Comparison of ENCODE assay signal across 28 cellular contexts in genomic region chr7:94250124-94250523, GRCh38.
DNase-seq lines count a peak whose midpoint lies in the region; ATAC-seq and TF ChIP-seq lines count a peak whose summit lies in the region.
"Had no signal": no experiment of that assay in that cellular context is flagged by ENCODE, and none has a peak within 500 bp of the region (broad histone marks: within the 10 kb centered on the region; RNA-seq: fewer than 3 reads in every experiment).

No MANE protein-coding gene starts in this region.

- no peaks in the 10 kb centered on the region for H3K9me3 ChIP-seq in SK-N-SH
- H3K9me3 ChIP-seq: Peyer's patch, suprapubic skin, upper lobe of left lung had no signal

- H3K4me3 ChIP-seq in SK-N-SH (ENCODE audit: low read depth in 2 of 2, low read length in 1 of 2): no peak overlapping the region
- H3K4me3 ChIP-seq: GM12878, Peyer's patch, smooth muscle cell, suprapubic skin, upper lobe of left lung had no signal

- CTCF ChIA-PET in SK-N-SH (lab: Yijun Ruan, JAX): interaction anchor here (1.0 to 1.3 kb wide), 2 partner anchors 9 to 628 kb away, joined by 3 read pairs; no protein-coding TSS in a partner anchor

- POLR2A ChIA-PET in SK-N-SH (lab: Yijun Ruan, JAX): no interaction called here

- TF ChIP-seq EP300 in SK-N-SH (IDR thresholded peaks at IDR 0.05; ENCODE audit: borderline replicate concordance in 1 of 2, low read depth in 1 of 2, low read length in 1 of 2): peak in 1 of 2 experiments; percentile 37; a peak in 1 of 4 replicates

- H3K79me2 ChIP-seq in SK-N-SH (ENCODE audit: insufficient read depth): no peaks in the 10 kb centered on the region

- peaks cover 0 to 22% of the 10 kb centered on the region in 2 experiments; a peak in 2 of 4 replicates for H3K4me1 ChIP-seq in SK-N-SH (ENCODE audit: control insufficient read depth in 1 of 2, insufficient read depth in 2 of 2, low read depth in 1 of 2, low read length in 1 of 2)
- H3K4me1 ChIP-seq: Peyer's patch, upper lobe of left lung had no signal

- H3K4me2 ChIP-seq in SK-N-SH: no peak overlapping the region
- H3K4me2 ChIP-seq: smooth muscle cell had no signal

- DNase-seq in NCI-H446 treated with DMSO at 0.1 percent for 48 hours (lab: John Stamatoyannopoulos, UW) (peak; percentile 43), NCI-H446 (lab: John Stamatoyannopoulos, UW) (no peak), NCI-H2227 (lab: John Stamatoyannopoulos, UW; ENCODE audit: unreplicated experiment) (peak; percentile 20), SK-N-SH (no peak), NCI-H345 treated with DMSO at 0.1 percent for 48 hours (lab: John Stamatoyannopoulos, UW; ENCODE audit: unreplicated experiment) (no peak), COLO668 (lab: John Stamatoyannopoulos, UW; ENCODE audit: unreplicated experiment) (no peak), NCI-H2029 treated with DMSO at 0.1 percent for 48 hours (lab: John Stamatoyannopoulos, UW) (no peak)
- DNase-seq: activated CD4-positive, alpha-beta T cell treated with anti-CD3 and anti-CD28 coated beads for 36 hours; activated CD8-positive, alpha-beta T cell treated with anti-CD3 and anti-CD28 coated beads for 36 hours; activated naive CD4-positive, alpha-beta T cell treated with anti-CD3 and anti-CD28 coated beads for 36 hours; central memory CD4-positive, alpha-beta T cell; effector memory CD8-positive, alpha-beta T cell; H7; immature natural killer cell; KBM-7; left colon; MM.1S; NCI-H345; Peyer's patch; right cardiac atrium; SHP77 treated with DMSO at 0.1 percent for 48 hours; stimulated activated naive CD4-positive, alpha-beta T cell treated with Interleukin-2 at 50 U/mL for 16 hours; upper lobe of left lung had no signal

- TF ChIP-seq CTCF in SK-N-SH (IDR thresholded peaks at IDR 0.05): no peak

- WGBS in SK-N-SH (ENCODE audit: low lambda C conversion rate): 61% methylated on average over 2 of the region's 2 CpGs

- H4K20me1 ChIP-seq in SK-N-SH (ENCODE audit: insufficient read depth): no peaks in the 10 kb centered on the region

- H3K27me3 ChIP-seq in SK-N-SH (ENCODE audit: insufficient read depth): no peaks in the 10 kb centered on the region
- H3K27me3 ChIP-seq: Peyer's patch, suprapubic skin, upper lobe of left lung had no signal

- H3K36me3 ChIP-seq in SK-N-SH (replicated peaks in 1 of 2; ENCODE audit: control insufficient read depth in 1 of 2, insufficient read depth in 2 of 2, low read length in 1 of 2): peaks cover 0 to 2% of the 10 kb centered on the region in 2 experiments
- H3K36me3 ChIP-seq: Peyer's patch, suprapubic skin, upper lobe of left lung had no signal

- H3K27ac ChIP-seq in SK-N-SH (ENCODE audit: low read depth in 2 of 2, low read length in 1 of 2): 0 out of 4 replicates have a peak overlapping the region, but pooled peaks of 1 of the 2 experiments have one; percentile 3
- H3K27ac ChIP-seq: HL-60, Peyer's patch, suprapubic skin, upper lobe of left lung had no signal

- peaks cover 3% of the 10 kb centered on the region for H3F3A ChIP-seq in SK-N-SH (replicated peaks; ENCODE audit: insufficient read depth)

- no peak for TF ChIP-seq RAD21 in SK-N-SH (IDR thresholded peaks at IDR 0.05; ENCODE audit: low read length)

- no peak overlapping the region for H2AFZ ChIP-seq in SK-N-SH (ENCODE audit: low read depth)

- no peaks in the 10 kb centered on the region for H3K9me2 ChIP-seq in SK-N-SH

- no peak for ATAC-seq in HG02798 (IDR thresholded peaks at IDR 0.05; ENCODE audit: poor library complexity, unreplicated experiment)
- ATAC-seq: activated CD4-positive, alpha-beta T cell treated with anti-CD3 and anti-CD28 coated beads for 36 hours; activated CD8-positive, alpha-beta T cell treated with anti-CD3 and anti-CD28 coated beads for 36 hours; effector memory CD8-positive, alpha-beta T cell; GM12878; left colon; right cardiac atrium had no signal

- no peak overlapping the region for H3K9ac ChIP-seq in SK-N-SH

TF ChIP-seq in SK-N-SH, 30 proteins besides CTCF, POLR2A, EP300 and RAD21:
- TF ChIP-seq PBX3 (IDR thresholded peaks at IDR 0.05): peak; percentile 24; the same call in 1 of the 2 replicates
- TF ChIP-seq TCF12 (IDR thresholded peaks at IDR 0.05): peak; percentile 35; the same call in 1 of the 2 replicates
- no peak for TF ChIP-seq GABPA (IDR thresholded peaks at IDR 0.05; ENCODE audit: low read depth)
TF ChIP-seq in SK-N-SH: peak in this region for 2.

Comparison
In these comparisons a context has a peak if more than half of its experiments do, and no peak if none do; other contexts are left out.
1. DNase-seq: peak in NCI-H446 treated with DMSO at 0.1 percent for 48 hours (single experiment) and NCI-H2227 (single experiment); none in NCI-H446 (0 of 2), SK-N-SH (single experiment), NCI-H345 treated with DMSO at 0.1 percent for 48 hours (single experiment), COLO668 (single experiment) and NCI-H2029 treated with DMSO at 0.1 percent for 48 hours (single experiment).